In genomic region chr5:36728697-36729543, GRCh38 we compare ENCODE assay signal across 8 cellular contexts.
DNase-seq lines count a peak whose midpoint lies in the region; ATAC-seq, FAIRE-seq and TF ChIP-seq lines count a peak whose summit lies in the region.

No MANE protein-coding gene starts in this region.

- no peak overlapping the region for H3K27ac Mint-ChIP-seq in activated CD4-positive, alpha-beta T cell treated with anti-CD3 and anti-CD28 coated beads for 36 hours
- H3K27ac Mint-ChIP-seq in mesothelial cell of epicardium: no peak overlapping the region
- H3K27ac Mint-ChIP-seq in T-helper 2 cell treated with Interferon-gamma antibody and Interleukin-4, amounts not matched to agents 5 μg/mL and 100 μg/mL, for 36 hours: no peak overlapping the region

- intact Hi-C loops in activated CD4-positive, alpha-beta T cell treated with anti-CD3 and anti-CD28 coated beads for 36 hours (cut with DNase I, micrococcal nuclease): loop anchor here (1.0 to 2.0 kb wide), 3 partner anchors 142 to 278 kb away; no protein-coding TSS in a partner anchor

- POLR2A ChIA-PET in activated CD4-positive, alpha-beta T cell treated with anti-CD3 and anti-CD28 coated beads for 36 hours (lab: Charles Lee): no interaction called here

- H3K36me3 Mint-ChIP-seq in activated CD4-positive, alpha-beta T cell treated with anti-CD3 and anti-CD28 coated beads for 36 hours (ENCODE audit: low read depth): no peaks in the 10 kb centered on the region
- H3K36me3 Mint-ChIP-seq in mesothelial cell of epicardium: no peaks in the 10 kb centered on the region
- H3K36me3 Mint-ChIP-seq in T-helper 2 cell treated with Interferon-gamma antibody and Interleukin-4, amounts not matched to agents 5 μg/mL and 100 μg/mL, for 36 hours (ENCODE audit: low read depth): no peaks in the 10 kb centered on the region

- TF ChIP-seq CTCF in LNCAP (IDR thresholded peaks at IDR 0.05) (peak; percentile 74), mesothelial cell of epicardium (IDR thresholded peaks at IDR 0.05; ENCODE audit: unreplicated experiment) (peak; percentile 74)

- peak; percentile 81 for FAIRE-seq in RCC 7860 (lab: Jason Lieb, UNC)

- DNase-seq in activated CD4-positive, alpha-beta T cell treated with anti-CD3 and anti-CD28 coated beads for 36 hours: peak; percentile 16
- no peak for DNase-seq in activated CD4-positive, alpha-beta T cell treated with anti-CD3 and anti-CD28 coated beads, Interleukin-2, amount 50 U/mL, for 48 hours
- peak; percentile 62 for DNase-seq in RCC 7860 (ENCODE audit: low spot score)
- peak; percentile 81 for DNase-seq in dermis blood vessel endothelial cell
- no peak for DNase-seq in mesothelial cell of epicardium (ENCODE audit: low spot score in 2 of 2, unreplicated experiment in 2 of 2)
- DNase-seq in T-helper 2 cell treated with Interferon-gamma antibody and Interleukin-4, amounts not matched to agents 5 μg/mL and 100 μg/mL, for 36 hours (ENCODE audit: low spot score): no peak

- CTCF ChIA-PET in activated CD4-positive, alpha-beta T cell treated with anti-CD3 and anti-CD28 coated beads for 36 hours (lab: Charles Lee): interaction anchor here (0.6 to 3.2 kb wide), 23 partner anchors 9 to 372 kb away, joined by 3 to 22 read pairs (median 4); no protein-coding TSS in a partner anchor

- H3K9me3 Mint-ChIP-seq in activated CD4-positive, alpha-beta T cell treated with anti-CD3 and anti-CD28 coated beads for 36 hours (ENCODE audit: low read depth): no peaks in the 10 kb centered on the region
- H3K9me3 Mint-ChIP-seq in mesothelial cell of epicardium: no peaks in the 10 kb centered on the region
- H3K9me3 Mint-ChIP-seq in T-helper 2 cell treated with Interferon-gamma antibody and Interleukin-4, amounts not matched to agents 5 μg/mL and 100 μg/mL, for 36 hours: no peaks in the 10 kb centered on the region

- peaks cover 5% of the 10 kb centered on the region for H3K4me1 Mint-ChIP-seq in activated CD4-positive, alpha-beta T cell treated with anti-CD3 and anti-CD28 coated beads for 36 hours
- H3K4me1 Mint-ChIP-seq in mesothelial cell of epicardium: no peaks in the 10 kb centered on the region
- H3K4me1 Mint-ChIP-seq in T-helper 2 cell treated with Interferon-gamma antibody and Interleukin-4, amounts not matched to agents 5 μg/mL and 100 μg/mL, for 36 hours (ENCODE audit: low read depth): peaks cover 10% of the 10 kb centered on the region

- no peaks in the 10 kb centered on the region for H3K27me3 Mint-ChIP-seq in activated CD4-positive, alpha-beta T cell treated with anti-CD3 and anti-CD28 coated beads for 36 hours
- peaks cover 10% of the 10 kb centered on the region for H3K27me3 Mint-ChIP-seq in mesothelial cell of epicardium (ENCODE audit: low read depth)
- peaks cover 7% of the 10 kb centered on the region for H3K27me3 Mint-ChIP-seq in T-helper 2 cell treated with Interferon-gamma antibody and Interleukin-4, amounts not matched to agents 5 μg/mL and 100 μg/mL, for 36 hours (ENCODE audit: low read depth)

- no peak overlapping the region for H3K4me3 Mint-ChIP-seq in activated CD4-positive, alpha-beta T cell treated with anti-CD3 and anti-CD28 coated beads for 36 hours
- no peak overlapping the region for H3K4me3 Mint-ChIP-seq in mesothelial cell of epicardium
- no peak overlapping the region for H3K4me3 Mint-ChIP-seq in T-helper 2 cell treated with Interferon-gamma antibody and Interleukin-4, amounts not matched to agents 5 μg/mL and 100 μg/mL, for 36 hours

- ATAC-seq in activated CD4-positive, alpha-beta T cell treated with anti-CD3 and anti-CD28 coated beads for 36 hours: peak; percentile 48
- ATAC-seq in GM18858 (IDR thresholded peaks at IDR 0.05; ENCODE audit: unreplicated experiment): no peak

Comparison
In these comparisons a context has a peak if more than half of its experiments do, and no peak if none do; other contexts are left out.
1. DNase-seq: peak in activated CD4-positive, alpha-beta T cell treated with anti-CD3 and anti-CD28 coated beads for 36 hours (single experiment), RCC 7860 (single experiment) and dermis blood vessel endothelial cell (single experiment); none in activated CD4-positive, alpha-beta T cell treated with anti-CD3 and anti-CD28 coated beads, Interleukin-2, amount 50 U/mL, for 48 hours (0 of 2), mesothelial cell of epicardium (0 of 2) and T-helper 2 cell treated with Interferon-gamma antibody and Interleukin-4, amounts not matched to agents 5 μg/mL and 100 μg/mL, for 36 hours (single experiment).